22 cellular contexts compared by ENCODE assay signal in genomic region chr7:121157885-121158590, GRCh38.
"Had no signal": no experiment of that assay in that cellular context is flagged by ENCODE, and none has a peak within 500 bp of the region (broad histone marks: within the 10 kb centered on the region; RNA-seq: fewer than 3 reads in every experiment).

No MANE protein-coding gene starts in this region.

- H3K9me3 Mint-ChIP-seq: natural killer cell treated with Interleukin-12 subunit alpha and Interleukin-12 subunit beta and Interleukin-15 and Interleukin-18, amount 100 ng/mL, for 72 hours; stimulated activated naive CD8-positive, alpha-beta T cell treated with anti-CD3 and anti-CD28 coated beads, Interleukin-15, amount 100 ng/mL, for 72 hours; type B pancreatic cell had no signal

- H3K4me3 ChIP-seq: left lung, lower lobe of right lung, psoas muscle, spleen, tibial nerve, uterus had no signal

- H3K4me3 Mint-ChIP-seq: naive thymus-derived CD4-positive, alpha-beta T cell; natural killer cell treated with Interleukin-12 subunit alpha and Interleukin-12 subunit beta and Interleukin-15 and Interleukin-18, amount 100 ng/mL, for 72 hours; stimulated activated memory B cell treated with anti-CD40 and anti-IgM and Interleukin-4, amounts not matched to agents 10 μg/mL and 1 μg/mL and 100 μg/mL, for 72 hours; stimulated activated naive CD8-positive, alpha-beta T cell treated with anti-CD3 and anti-CD28 coated beads, Interleukin-15, amount 100 ng/mL, for 72 hours; type B pancreatic cell had no signal

- H3K27me3 ChIP-seq: left lung, spleen, tibial nerve, uterus had no signal

- H3K36me3 ChIP-seq: left lung, lower lobe of right lung, spleen, tibial nerve, uterus had no signal

- H3K27ac ChIP-seq: left lung, lower lobe of right lung, parathyroid adenoma, psoas muscle, spleen, tibial nerve, uterus had no signal

- H3K4me1 ChIP-seq: left lung, lower lobe of right lung, parathyroid adenoma, psoas muscle, tibial nerve, uterus had no signal

- H3K36me3 Mint-ChIP-seq: naive thymus-derived CD4-positive, alpha-beta T cell; natural killer cell treated with Interleukin-12 subunit alpha and Interleukin-12 subunit beta and Interleukin-15 and Interleukin-18, amount 100 ng/mL, for 72 hours had no signal

- H2AFZ ChIP-seq: parathyroid adenoma had no signal

- H3K79me2 ChIP-seq: parathyroid adenoma had no signal

- H3K9ac ChIP-seq: parathyroid adenoma had no signal

- H3K4me1 Mint-ChIP-seq: naive thymus-derived CD4-positive, alpha-beta T cell; stimulated activated naive CD8-positive, alpha-beta T cell treated with anti-CD3 and anti-CD28 coated beads, Interleukin-15, amount 100 ng/mL, for 72 hours had no signal

- ATAC-seq: left cardiac atrium; left lung; lower lobe of right lung; naive thymus-derived CD4-positive, alpha-beta T cell; natural killer cell treated with Interleukin-12 subunit alpha and Interleukin-12 subunit beta and Interleukin-15 and Interleukin-18, amount 100 ng/mL, for 72 hours; sciatic nerve; stimulated activated memory B cell treated with anti-CD40 and anti-IgM and Interleukin-4, amounts not matched to agents 10 μg/mL and 1 μg/mL and 100 μg/mL, for 72 hours; stimulated activated naive CD8-positive, alpha-beta T cell treated with anti-CD3 and anti-CD28 coated beads, Interleukin-15, amount 100 ng/mL, for 72 hours had no signal

- FAIRE-seq: keratinocyte had no signal

- H3K27ac Mint-ChIP-seq: naive thymus-derived CD4-positive, alpha-beta T cell; natural killer cell treated with Interleukin-12 subunit alpha and Interleukin-12 subunit beta and Interleukin-15 and Interleukin-18, amount 100 ng/mL, for 72 hours; stimulated activated naive CD8-positive, alpha-beta T cell treated with anti-CD3 and anti-CD28 coated beads, Interleukin-15, amount 100 ng/mL, for 72 hours; type B pancreatic cell had no signal

- DNase-seq: hippocampal formation; kidney glomerular epithelial cell; left cardiac atrium; left lung; lower lobe of right lung; mammary epithelial cell; mesenchymal stem cell; naive thymus-derived CD4-positive, alpha-beta T cell; psoas muscle; spleen; stimulated activated CD4-positive, alpha-beta T cell treated with anti-CD3 and anti-CD28 coated beads, Interleukin-4, amount 100 ng/mL, for 24 hours; stimulated activated naive CD4-positive, alpha-beta T cell treated with Interleukin-2 at 50 U/mL for 16 hours; stimulated activated naive CD8-positive, alpha-beta T cell treated with anti-CD3 and anti-CD28 coated beads, Interleukin-15, amount 100 ng/mL, for 72 hours; substantia nigra; uterus had no signal

- H3K9me3 ChIP-seq: left lung, lower lobe of right lung, psoas muscle, tibial nerve, uterus had no signal
